Comparison of ENCODE assay signal across 7 cellular contexts in genomic region chr2:170817999-170818293, GRCh38. TPM values are rescaled to one million over a fixed set of nuclear protein-coding genes. Genes with fewer than 3 reads are reported as not detected.
DNase-seq lines count a peak whose midpoint lies in the region; ATAC-seq and TF ChIP-seq lines count a peak whose summit lies in the region.

No MANE protein-coding gene starts in this region.

- no peak overlapping the region for H3K9ac ChIP-seq in trophoblast cell (ENCODE audit: low read length)

- no peaks in the 10 kb centered on the region for H3K36me3 ChIP-seq in trophoblast cell (ENCODE audit: control insufficient read depth in 1 of 2, insufficient read depth in 2 of 2, low read length in 2 of 2)

- H2AK5ac ChIP-seq in trophoblast cell (ENCODE audit: low read length) = no peak overlapping the region

- H3K79me2 ChIP-seq in trophoblast cell (ENCODE audit: control insufficient read depth, insufficient read depth, low read length, poor library complexity) = no peaks in the 10 kb centered on the region

- ATAC-seq in HG03196 (IDR thresholded peaks at IDR 0.05; ENCODE audit: unreplicated experiment) = no peak
- ATAC-seq in HG03521 (IDR thresholded peaks at IDR 0.05; ENCODE audit: unreplicated experiment) = no peak

- no peak overlapping the region for H3K14ac ChIP-seq in trophoblast cell (ENCODE audit: low read length)

- WGBS in trophoblast cell (ENCODE audit: extremely low coverage, insufficient coverage, insufficient read length) = no CpG with 5 or more reads among the region's 23 CpGs

- H4K12ac ChIP-seq in trophoblast cell (ENCODE audit: low read depth, low read length) = no peak overlapping the region

- H2BK120ac ChIP-seq in trophoblast cell (ENCODE audit: insufficient read depth, low read length, poor library complexity) = no peak overlapping the region

- no peak overlapping the region for H3K27ac ChIP-seq in trophoblast cell (ENCODE audit: low read depth, low read length)

- no peak overlapping the region for H3K18ac ChIP-seq in trophoblast cell (ENCODE audit: low read length)

- TF ChIP-seq CTCF in LNCaP clone FGC (IDR thresholded peaks at IDR 0.05; ENCODE audit: control insufficient read depth, extremely low read depth, insufficient read depth) = no peak

- no peak overlapping the region for H4K8ac ChIP-seq in trophoblast cell (ENCODE audit: low read depth, low read length)

- H3K4me1 ChIP-seq in trophoblast cell (ENCODE audit: control insufficient read depth in 1 of 2, insufficient read depth in 2 of 2, low read length in 2 of 2) = peaks cover 31 to 35% of the 10 kb centered on the region in 2 experiments

- H3K4me3 ChIP-seq in LNCaP clone FGC (ENCODE audit: low read depth, low read length) (peak overlapping the region; percentile 43), trophoblast cell (ENCODE audit: low read depth, low read length) (peak overlapping the region; percentile 60)

- DNase-seq in D341Med (ENCODE audit: low spot score) (peak; percentile 41), LNCaP clone FGC (ENCODE audit: low read depth) (no peak), ecto neural progenitor cell (ENCODE audit: low spot score) (peak; percentile 76), trophoblast cell (no peak)
- no peak for DNase-seq in activated CD4-positive, CD25-positive, alpha-beta regulatory T cell treated with anti-CD3 and anti-CD28 coated beads, Interleukin-2, amount 50 U/mL, for 72 hours

- peaks cover 86% of the 10 kb centered on the region for H3K27me3 ChIP-seq in trophoblast cell (ENCODE audit: insufficient read depth, low read length)

- H3K4me2 ChIP-seq in trophoblast cell (ENCODE audit: low read length) = peak overlapping the region; percentile 81

- no peak overlapping the region for H2AFZ ChIP-seq in trophoblast cell (ENCODE audit: insufficient read depth, low read length, poor library complexity)

- no peak overlapping the region for H3K4ac ChIP-seq in trophoblast cell (ENCODE audit: low read depth, low read length)

- no peak overlapping the region for H4K91ac ChIP-seq in trophoblast cell (ENCODE audit: low read depth, low read length)

- no peak overlapping the region for H3K23ac ChIP-seq in trophoblast cell (ENCODE audit: low read length)

- no peak overlapping the region for H2BK12ac ChIP-seq in trophoblast cell (ENCODE audit: low read length)

- no peaks in the 10 kb centered on the region for H3K79me1 ChIP-seq in trophoblast cell (ENCODE audit: low read length)

- peaks cover 4% of the 10 kb centered on the region for H3K9me3 ChIP-seq in trophoblast cell (ENCODE audit: insufficient read depth, low read depth, low read length)

- no peak overlapping the region for H2BK5ac ChIP-seq in trophoblast cell (ENCODE audit: low read depth, low read length, poor library complexity)

RNA-seq across cellular contexts. Expression of gene GAD1, which starts 1.3 kb away (rescaled TPM):
- polyA plus RNA-seq in trophoblast cell (2013) = 0.44 and 0.51 TPM in 2 replicates

RNA-seq across cellular contexts. Expression of gene ERICH2, which starts 47.8 kb away (rescaled TPM):
- polyA plus RNA-seq in trophoblast cell (2013) = 0.21 and 0.45 TPM in 2 replicates

Comparison
In these comparisons a context has a peak if more than half of its experiments do, and no peak if none do; other contexts are left out.
1. DNase-seq: peak in D341Med (single experiment) and ecto neural progenitor cell (single experiment); none in LNCaP clone FGC (single experiment), trophoblast cell (0 of 2) and activated CD4-positive, CD25-positive, alpha-beta regulatory T cell treated with anti-CD3 and anti-CD28 coated beads, Interleukin-2, amount 50 U/mL, for 72 hours (single experiment).